Comparison of ENCODE assay signal across 24 cellular contexts in the genomic region with DNA sequence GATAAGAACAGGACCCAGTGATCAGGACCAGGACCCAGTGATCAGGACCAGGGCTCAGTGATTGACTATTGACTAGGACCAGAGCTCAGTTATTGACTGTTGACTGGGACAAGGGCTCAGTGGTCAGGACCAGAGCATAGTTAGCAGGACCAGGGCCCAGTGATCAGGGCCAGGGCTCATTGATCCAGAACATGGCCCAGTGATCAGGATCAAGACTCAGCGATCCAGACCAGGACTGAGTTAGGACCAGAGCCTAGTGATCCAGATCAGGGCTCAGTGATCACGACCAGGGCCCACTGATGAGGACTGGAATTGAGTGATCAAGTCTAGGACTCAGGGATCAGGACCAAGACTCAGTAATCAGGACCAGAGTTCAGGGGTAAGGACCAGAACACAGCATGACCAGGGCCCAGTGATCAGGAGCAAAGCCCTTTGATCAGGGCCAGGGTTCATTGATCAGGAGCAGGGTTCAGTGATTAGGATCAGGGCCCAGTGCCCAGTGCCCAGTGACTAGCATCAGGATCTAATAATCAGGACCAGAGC.
DNase-seq lines count a peak whose midpoint lies in the region; ATAC-seq and TF ChIP-seq lines count a peak whose summit lies in the region.
"Had no signal": no experiment of that assay in that cellular context is flagged by ENCODE, and none has a peak within 500 bp of the region (broad histone marks: within the 10 kb centered on the region; RNA-seq: fewer than 3 reads in every experiment).

No MANE protein-coding gene starts in this region.

- DNase-seq in activated naive CD4-positive, alpha-beta T cell treated with anti-CD3 and anti-CD28 coated beads, Interleukin-2, amount 50 U/mL, for 72 hours (ENCODE audit: low spot score in 2 of 2): no peak
- no peak for DNase-seq in activated naive CD4-positive, alpha-beta T cell treated with anti-CD3 and anti-CD28 coated beads for 36 hours
- no peak for DNase-seq in MM.1S
- DNase-seq in endodermal cell: peak; percentile 8
- no peak for DNase-seq in stimulated activated effector memory CD8-positive, alpha-beta T cell treated with anti-CD3 and anti-CD28 coated beads, Interleukin-12 subunit alpha, Interleukin-12 subunit beta, amount 100 ng/mL, for 72 hours (ENCODE audit: low spot score in 2 of 2)
- DNase-seq in GM23338 (ENCODE audit: low spot score): no peak
- DNase-seq in type B pancreatic cell (ENCODE audit: extremely low spot score, unreplicated experiment): no peak
- DNase-seq: activated CD4-positive, alpha-beta T cell treated with anti-CD3 and anti-CD28 coated beads for 4 hours; activated gamma-delta T cell; body of pancreas; cerebellar nuclear complex; DMS79; MG63; NCI-H1417 treated with DMSO at 0.1 percent for 48 hours; NCI-H524; psoas muscle; T-helper 1 cell had no signal

- CTCF ChIA-PET in activated naive CD4-positive, alpha-beta T cell treated with anti-CD3 and anti-CD28 coated beads for 36 hours (lab: Charles Lee): no interaction called here

- H4K20me1 ChIP-seq in MM.1S (ENCODE audit: insufficient read depth, low read length) (no peaks in the 10 kb centered on the region), GM23338 (replicated peaks; ENCODE audit: insufficient read depth) (no peaks in the 10 kb centered on the region)

- H3K4me2 ChIP-seq in MM.1S (ENCODE audit: low read depth, low read length): peak overlapping the region; percentile 37; the same call in 1 of the 2 replicates
- no peak overlapping the region for H3K4me2 ChIP-seq in GM23338
- H3K4me2 ChIP-seq: A549 had no signal

- intact Hi-C loops in activated naive CD4-positive, alpha-beta T cell treated with anti-CD3 and anti-CD28 coated beads for 36 hours (cut with micrococcal nuclease): no loop called here

- H3K9me3 Mint-ChIP-seq in activated naive CD4-positive, alpha-beta T cell treated with anti-CD3 and anti-CD28 coated beads, Interleukin-2, amount 50 U/mL, for 72 hours: no peaks in the 10 kb centered on the region
- no peaks in the 10 kb centered on the region for H3K9me3 Mint-ChIP-seq in activated naive CD4-positive, alpha-beta T cell treated with anti-CD3 and anti-CD28 coated beads for 36 hours
- H3K9me3 Mint-ChIP-seq in endodermal cell (peaks cover 67% of the 10 kb centered on the region), GM23338 (peaks cover 66% of the 10 kb centered on the region), type B pancreatic cell (peaks cover 24% of the 10 kb centered on the region)
- no peaks in the 10 kb centered on the region for H3K9me3 Mint-ChIP-seq in stimulated activated effector memory CD8-positive, alpha-beta T cell treated with anti-CD3 and anti-CD28 coated beads, Interleukin-12 subunit alpha, Interleukin-12 subunit beta, amount 100 ng/mL, for 72 hours

- H3K9me3 ChIP-seq in MM.1S (replicated peaks; ENCODE audit: insufficient read depth, low read length): no peaks in the 10 kb centered on the region
- H3K9me3 ChIP-seq in endodermal cell (ENCODE audit: control insufficient read depth, low read length): peaks cover 20% of the 10 kb centered on the region
- H3K9me3 ChIP-seq: A549, body of pancreas, MG63, psoas muscle, SJSA1, suprapubic skin, vagina had no signal

- no peak for TF ChIP-seq CTCF in MM.1S (IDR thresholded peaks at IDR 0.05; ENCODE audit: low read length)
- no peak for TF ChIP-seq CTCF in endodermal cell (conservative IDR thresholded peaks at IDR 0.05)
- no peak for TF ChIP-seq CTCF in GM23338 (conservative IDR thresholded peaks at IDR 0.05; ENCODE audit: low read depth in 2 of 2)
- no peak for TF ChIP-seq CTCF in type B pancreatic cell (conservative IDR thresholded peaks at IDR 0.05)

- H3K27ac ChIP-seq in MM.1S (ENCODE audit: low read length) (peak overlapping the region; percentile 96; the same call in 1 of the 2 replicates), endodermal cell (ENCODE audit: low read depth, low read length) (no peak overlapping the region), GM23338 (ENCODE audit: low read depth) (no peak overlapping the region)
- H3K27ac ChIP-seq: A549, body of pancreas, psoas muscle, SJSA1, suprapubic skin, vagina had no signal

- H3K4me3 Mint-ChIP-seq in activated naive CD4-positive, alpha-beta T cell treated with anti-CD3 and anti-CD28 coated beads for 36 hours: no peak overlapping the region
- no peak overlapping the region for H3K4me3 Mint-ChIP-seq in endodermal cell
- H3K4me3 Mint-ChIP-seq in stimulated activated effector memory CD8-positive, alpha-beta T cell treated with anti-CD3 and anti-CD28 coated beads, Interleukin-12 subunit alpha, Interleukin-12 subunit beta, amount 100 ng/mL, for 72 hours: no peak overlapping the region
- no peak overlapping the region for H3K4me3 Mint-ChIP-seq in GM23338
- no peak overlapping the region for H3K4me3 Mint-ChIP-seq in type B pancreatic cell

- ATAC-seq in activated naive CD4-positive, alpha-beta T cell treated with anti-CD3 and anti-CD28 coated beads, Interleukin-2, amount 50 U/mL, for 72 hours: no peak
- ATAC-seq in stimulated activated effector memory CD8-positive, alpha-beta T cell treated with anti-CD3 and anti-CD28 coated beads, Interleukin-12 subunit alpha, Interleukin-12 subunit beta, amount 100 ng/mL, for 72 hours: no peak
- ATAC-seq in GM23338: no peak
- ATAC-seq in GM21786 (IDR thresholded peaks at IDR 0.05; ENCODE audit: unreplicated experiment): no peak
- ATAC-seq: A549, body of pancreas, psoas muscle had no signal

- 0 out of 2 replicates have a peak, but pooled peaks cover 4% of the 10 kb centered on the region for H3F3A ChIP-seq in MM.1S (ENCODE audit: insufficient read depth, low read length)
- no peaks in the 10 kb centered on the region for H3F3A ChIP-seq in GM23338 (replicated peaks; ENCODE audit: low read depth)

- H3K9me2 ChIP-seq in MM.1S (replicated peaks; ENCODE audit: insufficient read depth, low read length): no peaks in the 10 kb centered on the region
- H3K9me2 ChIP-seq in GM23338 (ENCODE audit: insufficient read depth): no peaks in the 10 kb centered on the region

- peak overlapping the region; percentile 63 to 78 for H3K27ac Mint-ChIP-seq in activated naive CD4-positive, alpha-beta T cell treated with anti-CD3 and anti-CD28 coated beads, Interleukin-2, amount 50 U/mL, for 72 hours
- no peak overlapping the region for H3K27ac Mint-ChIP-seq in activated naive CD4-positive, alpha-beta T cell treated with anti-CD3 and anti-CD28 coated beads for 36 hours
- no peak overlapping the region for H3K27ac Mint-ChIP-seq in endodermal cell
- H3K27ac Mint-ChIP-seq in stimulated activated effector memory CD8-positive, alpha-beta T cell treated with anti-CD3 and anti-CD28 coated beads, Interleukin-12 subunit alpha, Interleukin-12 subunit beta, amount 100 ng/mL, for 72 hours: peak overlapping the region; percentile 83
- no peak overlapping the region for H3K27ac Mint-ChIP-seq in GM23338
- no peak overlapping the region for H3K27ac Mint-ChIP-seq in type B pancreatic cell

- H3K4me1 Mint-ChIP-seq in activated naive CD4-positive, alpha-beta T cell treated with anti-CD3 and anti-CD28 coated beads for 36 hours (ENCODE audit: low read depth): no peaks in the 10 kb centered on the region
- no peaks in the 10 kb centered on the region for H3K4me1 Mint-ChIP-seq in endodermal cell
- peaks cover 16% of the 10 kb centered on the region for H3K4me1 Mint-ChIP-seq in stimulated activated effector memory CD8-positive, alpha-beta T cell treated with anti-CD3 and anti-CD28 coated beads, Interleukin-12 subunit alpha, Interleukin-12 subunit beta, amount 100 ng/mL, for 72 hours
- H3K4me1 Mint-ChIP-seq in GM23338: no peaks in the 10 kb centered on the region; the same call in 2 of the 3 replicates
- no peaks in the 10 kb centered on the region for H3K4me1 Mint-ChIP-seq in type B pancreatic cell (ENCODE audit: unreplicated experiment)

- no peak overlapping the region for H3K4me3 ChIP-seq in MM.1S (ENCODE audit: low read length)
- no peak overlapping the region for H3K4me3 ChIP-seq in endodermal cell (ENCODE audit: low read length)
- H3K4me3 ChIP-seq in GM23338: no peak overlapping the region
- H3K4me3 ChIP-seq: A549, body of pancreas, lung, MG63, psoas muscle, SJSA1, skin epidermis, suprapubic skin, vagina had no signal

- H3K79me2 ChIP-seq in MM.1S (ENCODE audit: low read length) (no peaks in the 10 kb centered on the region), GM23338 (replicated peaks; ENCODE audit: insufficient read depth) (no peaks in the 10 kb centered on the region)

- H3K4me1 ChIP-seq in MM.1S (ENCODE audit: low read length) (peaks cover 19% of the 10 kb centered on the region), endodermal cell (ENCODE audit: control insufficient read depth, insufficient read depth, low read length) (no peaks in the 10 kb centered on the region), GM23338 (ENCODE audit: insufficient read depth) (no peaks in the 10 kb centered on the region)
- H3K4me1 ChIP-seq: A549, body of pancreas, psoas muscle, SJSA1, suprapubic skin, vagina had no signal

- H3K27me3 ChIP-seq in MM.1S (replicated peaks; ENCODE audit: insufficient read depth, low read length) (no peaks in the 10 kb centered on the region), endodermal cell (ENCODE audit: control insufficient read depth, insufficient read depth, low read length, poor library complexity, severe bottlenecking) (no peaks in the 10 kb centered on the region), GM23338 (ENCODE audit: insufficient read depth) (no peaks in the 10 kb centered on the region)
- H3K27me3 ChIP-seq: body of pancreas, MG63, SJSA1, suprapubic skin, vagina had no signal

- no peaks in the 10 kb centered on the region for H3K36me3 ChIP-seq in MM.1S (replicated peaks; ENCODE audit: insufficient read depth, low read length)
- H3K36me3 ChIP-seq in endodermal cell (ENCODE audit: control insufficient read depth, insufficient read depth, low read length): no peaks in the 10 kb centered on the region
- no peaks in the 10 kb centered on the region for H3K36me3 ChIP-seq in GM23338 (ENCODE audit: insufficient read depth)
- H3K36me3 ChIP-seq: MG63, SJSA1, suprapubic skin, vagina had no signal

- no peaks in the 10 kb centered on the region for H3K36me3 Mint-ChIP-seq in activated naive CD4-positive, alpha-beta T cell treated with anti-CD3 and anti-CD28 coated beads, Interleukin-2, amount 50 U/mL, for 72 hours
- H3K36me3 Mint-ChIP-seq in activated naive CD4-positive, alpha-beta T cell treated with anti-CD3 and anti-CD28 coated beads for 36 hours (ENCODE audit: low read depth): no peaks in the 10 kb centered on the region
- H3K36me3 Mint-ChIP-seq in endodermal cell (ENCODE audit: low read depth): peaks cover 6% of the 10 kb centered on the region
- H3K36me3 Mint-ChIP-seq in stimulated activated effector memory CD8-positive, alpha-beta T cell treated with anti-CD3 and anti-CD28 coated beads, Interleukin-12 subunit alpha, Interleukin-12 subunit beta, amount 100 ng/mL, for 72 hours: no peaks in the 10 kb centered on the region
- H3K36me3 Mint-ChIP-seq in GM23338 (ENCODE audit: low read depth): peaks cover 42% of the 10 kb centered on the region
- peaks cover 4% of the 10 kb centered on the region for H3K36me3 Mint-ChIP-seq in type B pancreatic cell

- no peaks in the 10 kb centered on the region for H3K27me3 Mint-ChIP-seq in activated naive CD4-positive, alpha-beta T cell treated with anti-CD3 and anti-CD28 coated beads for 36 hours (ENCODE audit: low read depth)
- peaks cover 3% of the 10 kb centered on the region for H3K27me3 Mint-ChIP-seq in endodermal cell (ENCODE audit: insufficient read depth)
- H3K27me3 Mint-ChIP-seq in GM23338 (ENCODE audit: insufficient read depth, low read depth, poor library complexity): peaks cover 14% of the 10 kb centered on the region
- no peaks in the 10 kb centered on the region for H3K27me3 Mint-ChIP-seq in type B pancreatic cell

- H3K9ac ChIP-seq in MM.1S (ENCODE audit: low read length): peak overlapping the region; percentile 72; the same call in 1 of the 2 replicates
- no peak overlapping the region for H3K9ac ChIP-seq in endodermal cell (ENCODE audit: extremely low read depth, low read length, poor library complexity, severe bottlenecking)

- WGBS in endodermal cell (ENCODE audit: insufficient coverage in 1 of 2, insufficient read length in 1 of 2), 2 experiments: 25 to 37% methylated on average over 2 of the region's 2 CpGs

- no peak overlapping the region for H2AFZ ChIP-seq in MM.1S (ENCODE audit: low read length)
- H2AFZ ChIP-seq in GM23338: no peak overlapping the region

Comparison
In these comparisons a context has a peak if more than half of its experiments do, and no peak if none do; other contexts are left out.
1. H3K27ac Mint-ChIP-seq: peak in activated naive CD4-positive, alpha-beta T cell treated with anti-CD3 and anti-CD28 coated beads, Interleukin-2, amount 50 U/mL, for 72 hours (2 of 2) and stimulated activated effector memory CD8-positive, alpha-beta T cell treated with anti-CD3 and anti-CD28 coated beads, Interleukin-12 subunit alpha, Interleukin-12 subunit beta, amount 100 ng/mL, for 72 hours (single experiment); none in activated naive CD4-positive, alpha-beta T cell treated with anti-CD3 and anti-CD28 coated beads for 36 hours (single experiment), endodermal cell (single experiment), GM23338 (single experiment) and type B pancreatic cell (single experiment).